In the genomic region with DNA sequence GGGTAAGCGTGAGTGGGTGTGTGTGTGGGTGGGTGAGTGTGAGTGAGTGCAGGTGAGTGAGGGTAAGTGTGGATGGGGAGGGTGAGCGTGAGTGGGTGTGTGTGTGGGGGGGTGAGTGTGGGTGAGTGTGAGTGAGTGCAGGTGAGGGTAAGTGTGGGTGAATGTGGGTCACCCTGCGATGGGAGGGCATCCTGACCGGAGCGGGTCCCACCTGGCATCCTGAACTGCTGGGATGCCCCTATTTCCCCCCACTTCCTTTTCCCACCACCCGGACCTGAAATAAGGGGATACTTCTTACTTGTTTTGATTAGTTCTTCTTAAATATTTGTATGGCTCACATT, we compare ENCODE assay signal across 1 cellular context.
TF ChIP-seq lines count a peak whose summit lies in the region.

No MANE protein-coding gene starts in this region.

TF ChIP-seq in K562, 482 proteins besides CTCF, POLR2A, EP300 and RAD21 (continued from another document):
- TF ChIP-seq, protein P1, sequence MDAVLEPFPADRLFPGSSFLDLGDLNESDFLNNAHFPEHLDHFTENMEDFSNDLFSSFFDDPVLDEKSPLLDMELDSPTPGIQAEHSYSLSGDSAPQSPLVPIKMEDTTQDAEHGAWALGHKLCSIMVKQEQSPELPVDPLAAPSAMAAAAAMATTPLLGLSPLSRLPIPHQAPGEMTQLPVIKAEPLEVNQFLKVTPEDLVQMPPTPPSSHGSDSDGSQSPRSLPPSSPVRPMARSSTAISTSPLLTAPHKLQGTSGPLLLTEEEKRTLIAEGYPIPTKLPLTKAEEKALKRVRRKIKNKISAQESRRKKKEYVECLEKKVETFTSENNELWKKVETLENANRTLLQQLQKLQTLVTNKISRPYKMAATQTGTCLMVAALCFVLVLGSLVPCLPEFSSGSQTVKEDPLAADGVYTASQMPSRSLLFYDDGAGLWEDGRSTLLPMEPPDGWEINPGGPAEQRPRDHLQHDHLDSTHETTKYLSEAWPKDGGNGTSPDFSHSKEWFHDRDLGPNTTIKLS (IDR thresholded peaks at IDR 0.05; ENCODE audit: borderline replicate concordance, low read depth) = no peak
- no peak for TF ChIP-seq ZBTB26 (CRISPR knock-in tag; IDR thresholded peaks at IDR 0.05)
- TF ChIP-seq, protein P2, sequence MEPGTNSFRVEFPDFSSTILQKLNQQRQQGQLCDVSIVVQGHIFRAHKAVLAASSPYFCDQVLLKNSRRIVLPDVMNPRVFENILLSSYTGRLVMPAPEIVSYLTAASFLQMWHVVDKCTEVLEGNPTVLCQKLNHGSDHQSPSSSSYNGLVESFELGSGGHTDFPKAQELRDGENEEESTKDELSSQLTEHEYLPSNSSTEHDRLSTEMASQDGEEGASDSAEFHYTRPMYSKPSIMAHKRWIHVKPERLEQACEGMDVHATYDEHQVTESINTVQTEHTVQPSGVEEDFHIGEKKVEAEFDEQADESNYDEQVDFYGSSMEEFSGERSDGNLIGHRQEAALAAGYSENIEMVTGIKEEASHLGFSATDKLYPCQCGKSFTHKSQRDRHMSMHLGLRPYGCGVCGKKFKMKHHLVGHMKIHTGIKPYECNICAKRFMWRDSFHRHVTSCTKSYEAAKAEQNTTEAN (CRISPR knock-in tag; IDR thresholded peaks at IDR 0.05) = peak; percentile 93; the same call in 1 of the 2 replicates
